In genomic region chr9:105415344-105415980, GRCh38 we compare ENCODE assay signal across 8 cellular contexts. TPM values are rescaled to one million over a fixed set of nuclear protein-coding genes. Genes with fewer than 3 reads are reported as not detected.
DNase-seq lines count a peak whose midpoint lies in the region; ATAC-seq and TF ChIP-seq lines count a peak whose summit lies in the region.

No MANE protein-coding gene starts in this region.

- H3K27ac Mint-ChIP-seq in activated CD4-positive, alpha-beta T cell treated with anti-CD3 and anti-CD28 coated beads, Interleukin-2, amount 10 ng/mL, durations not matched to agents 24 days and 14 days, result no peak overlapping the region

- H4K8ac ChIP-seq in mesendoderm (ENCODE audit: low read depth, low read length), result no peak overlapping the region

- no peak overlapping the region for H3K56ac ChIP-seq in mesendoderm (ENCODE audit: low read length)

- DNase-seq in A172 (ENCODE audit: low spot score), result peak; percentile 68
- peak; percentile 35 for DNase-seq in NCI-H2107 (lab: John Stamatoyannopoulos, UW)
- DNase-seq in activated CD4-positive, alpha-beta T cell treated with anti-CD3 and anti-CD28 coated beads, Interleukin-2, amount 10 ng/mL, durations not matched to agents 24 days and 14 days, result peak; percentile 87
- peak; percentile 35 for DNase-seq in dedifferentiated amniotic fluid mesenchymal stem cell (ENCODE audit: extremely low spot score)
- peak; percentile 67 for DNase-seq in mesendoderm
- DNase-seq in stimulated activated CD8-positive, alpha-beta memory T cell treated with anti-CD3 and anti-CD28 coated beads, Interleukin-7, amount 100 ng/mL, for 1 hour (ENCODE audit: low read depth in 2 of 2), result peak; percentile 14 to 40

- H4K5ac ChIP-seq in mesendoderm (ENCODE audit: low read length), result no peak overlapping the region

- no peak overlapping the region for H2BK15ac ChIP-seq in mesendoderm (replicated peaks; ENCODE audit: low read depth)

- H3K27me3 ChIP-seq in mesendoderm (ENCODE audit: insufficient read depth, low read length, poor library complexity), result no peaks in the 10 kb centered on the region

- peak; percentile 76 for TF ChIP-seq CTCF in GM12874 (IDR thresholded peaks at IDR 0.05; ENCODE audit: insufficient read depth, low read depth, low read length)

- H3K27me3 Mint-ChIP-seq in activated CD4-positive, alpha-beta T cell treated with anti-CD3 and anti-CD28 coated beads, Interleukin-2, amount 10 ng/mL, durations not matched to agents 24 days and 14 days, result peaks cover 35% of the 10 kb centered on the region

- H2BK120ac ChIP-seq in mesendoderm (ENCODE audit: low read depth, low read length), result no peak overlapping the region

- H3K36me3 ChIP-seq in mesendoderm (ENCODE audit: control insufficient read depth, insufficient read depth, low read length), result no peaks in the 10 kb centered on the region

- H3K27ac ChIP-seq in mesendoderm (ENCODE audit: low read depth, low read length), result no peak overlapping the region

- no peaks in the 10 kb centered on the region for H3K79me1 ChIP-seq in mesendoderm (ENCODE audit: low read length)

- no peak overlapping the region for H3K4ac ChIP-seq in mesendoderm (ENCODE audit: low read depth, low read length)

- intact Hi-C loops in activated CD4-positive, alpha-beta T cell treated with anti-CD3 and anti-CD28 coated beads, Interleukin-2, amount 10 ng/mL, durations not matched to agents 24 days and 14 days (cut with micrococcal nuclease), result loop anchor here (1.0 to 10.0 kb wide), 4 partner anchors 256 to 671 kb away; partner anchors contain the start of gene NIPSNAP3A

- no peaks in the 10 kb centered on the region for H3K79me2 ChIP-seq in mesendoderm (ENCODE audit: control insufficient read depth, insufficient read depth, low read length)

- no peaks in the 10 kb centered on the region for H3K4me1 ChIP-seq in mesendoderm (ENCODE audit: control insufficient read depth, low read depth, low read length)

- ATAC-seq in HG02840 (IDR thresholded peaks at IDR 0.05; ENCODE audit: low FRiP score, unreplicated experiment), result peak; percentile 61

- no peak overlapping the region for H3K18ac ChIP-seq in mesendoderm (ENCODE audit: low read length)

- H3K4me1 Mint-ChIP-seq in activated CD4-positive, alpha-beta T cell treated with anti-CD3 and anti-CD28 coated beads, Interleukin-2, amount 10 ng/mL, durations not matched to agents 24 days and 14 days, result peaks cover 11% of the 10 kb centered on the region

- no peak overlapping the region for H3K9ac ChIP-seq in mesendoderm (ENCODE audit: low read length)

- H2AK5ac ChIP-seq in mesendoderm (ENCODE audit: low read length), result no peak overlapping the region

- no peak overlapping the region for H3K4me3 ChIP-seq in mesendoderm (ENCODE audit: low read length)

- no peak overlapping the region for H3K23ac ChIP-seq in mesendoderm (ENCODE audit: low read length)

- no peaks in the 10 kb centered on the region for H3K9me3 Mint-ChIP-seq in activated CD4-positive, alpha-beta T cell treated with anti-CD3 and anti-CD28 coated beads, Interleukin-2, amount 10 ng/mL, durations not matched to agents 24 days and 14 days

- no peak overlapping the region for H3K4me3 Mint-ChIP-seq in activated CD4-positive, alpha-beta T cell treated with anti-CD3 and anti-CD28 coated beads, Interleukin-2, amount 10 ng/mL, durations not matched to agents 24 days and 14 days

- H2BK5ac ChIP-seq in mesendoderm (ENCODE audit: low read length), result no peak overlapping the region

- H3K36me3 Mint-ChIP-seq in activated CD4-positive, alpha-beta T cell treated with anti-CD3 and anti-CD28 coated beads, Interleukin-2, amount 10 ng/mL, durations not matched to agents 24 days and 14 days (ENCODE audit: low read depth), result no peaks in the 10 kb centered on the region

- no peak overlapping the region for H3K4me2 ChIP-seq in mesendoderm (ENCODE audit: low read length)

- WGBS in mesendoderm (ENCODE audit: extremely low coverage, insufficient coverage, low lambda C conversion rate), result no CpG with 5 or more reads among the region's 13 CpGs

RNA-seq across cellular contexts. Expression of gene FSD1L, which starts 32.4 kb away (rescaled TPM):
- total RNA-seq in A172 (2014; rRNA removed; shearing (Covaris generic)), result 11.7 and 15.9 TPM in 2 replicates
- total RNA-seq in activated CD4-positive, alpha-beta T cell treated with anti-CD3 and anti-CD28 coated beads, Interleukin-2, amount 10 ng/mL, durations not matched to agents 24 days and 14 days, result 4.4 and 4.8 TPM in 2 replicates
- 1.3 TPM for polyA plus RNA-seq in mesendoderm (2013, experiment 1 of 2)
- 1.2 TPM for polyA plus RNA-seq in mesendoderm (2013, experiment 2 of 2)

Comparison
In these comparisons a context has a peak if more than half of its experiments do, and no peak if none do; other contexts are left out.
1. DNase-seq: peak in every context shown above with its lines; median percentile 87 in activated CD4-positive, alpha-beta T cell treated with anti-CD3 and anti-CD28 coated beads, Interleukin-2, amount 10 ng/mL, durations not matched to agents 24 days and 14 days; 68 in A172; 67 in mesendoderm; 35 in NCI-H2107; 35 in dedifferentiated amniotic fluid mesenchymal stem cell; 27 in stimulated activated CD8-positive, alpha-beta memory T cell treated with anti-CD3 and anti-CD28 coated beads, Interleukin-7, amount 100 ng/mL, for 1 hour.